In the genomic region with DNA sequence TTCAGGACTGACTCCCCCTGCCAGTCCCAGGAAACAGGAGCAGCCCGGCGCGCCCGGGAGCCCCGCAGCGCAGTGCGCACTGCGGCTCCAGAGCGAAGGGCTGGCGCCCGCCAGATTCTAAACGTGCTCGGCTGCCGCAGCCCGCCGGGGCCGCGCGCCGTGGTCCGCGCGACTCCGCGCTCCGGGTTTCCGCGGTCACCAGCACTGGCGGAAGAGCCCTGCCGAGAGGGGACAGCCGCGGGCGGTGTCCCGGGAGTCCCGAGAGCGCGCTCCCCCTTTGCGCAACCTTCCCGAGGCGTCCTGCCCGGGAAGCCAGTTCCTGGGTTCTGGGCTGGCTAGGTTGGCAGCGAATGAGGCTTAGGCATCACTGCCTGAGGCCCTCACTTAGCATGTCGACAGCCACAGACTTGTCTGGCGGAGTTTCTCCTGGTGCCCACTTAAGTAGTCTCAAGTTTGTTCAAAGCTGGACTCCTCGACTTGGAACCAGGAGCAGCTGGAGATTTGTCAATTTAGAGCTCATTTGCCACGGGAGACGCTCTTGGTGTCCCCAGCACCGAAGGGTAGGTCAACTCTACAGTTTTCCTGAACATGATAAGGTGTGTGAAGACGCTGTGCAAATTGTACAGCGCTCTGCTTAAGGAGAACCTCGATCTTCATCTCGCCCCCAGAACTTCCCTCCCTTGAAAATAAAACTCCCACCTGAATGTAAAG, we compare ENCODE assay signal across 1 cellular context.
TF ChIP-seq lines count a peak whose summit lies in the region.

No MANE protein-coding gene starts in this region.

TF ChIP-seq in WTC11, 78 proteins besides CTCF, POLR2A, EP300 and RAD21 (continued from another document):
- TF ChIP-seq GTF2I (CRISPR knock-in tag; conservative IDR thresholded peaks at IDR 0.05) (no peak), ZNF219 (CRISPR knock-in tag; IDR thresholded peaks at IDR 0.05; ENCODE audit: borderline replicate concordance) (peak; percentile 51; the same call in 1 of the 2 replicates), EMX1 (CRISPR knock-in tag; IDR thresholded peaks at IDR 0.05) (no peak), CBFB (CRISPR knock-in tag; IDR thresholded peaks at IDR 0.05; ENCODE audit: low read depth) (0 out of 2 replicates have a peak, but pooled peaks have one; percentile 89), TEAD4 (CRISPR knock-in tag; IDR thresholded peaks at IDR 0.05) (no peak), GRHL2 (CRISPR knock-in tag; IDR thresholded peaks at IDR 0.05; ENCODE audit: insufficient replicate concordance, severe bottlenecking) (no peak), ZNF396 (CRISPR knock-in tag; IDR thresholded peaks at IDR 0.05; ENCODE audit: borderline replicate concordance) (no peak), ZNF416 (CRISPR knock-in tag; IDR thresholded peaks at IDR 0.05) (no peak), GABPB1 (CRISPR knock-in tag; IDR thresholded peaks at IDR 0.05) (peak; percentile 72), RELA (CRISPR knock-in tag; IDR thresholded peaks at IDR 0.05; ENCODE audit: borderline replicate concordance) (no peak), RORB (CRISPR knock-in tag; IDR thresholded peaks at IDR 0.05) (no peak)
- TF ChIP-seq, protein P1, sequence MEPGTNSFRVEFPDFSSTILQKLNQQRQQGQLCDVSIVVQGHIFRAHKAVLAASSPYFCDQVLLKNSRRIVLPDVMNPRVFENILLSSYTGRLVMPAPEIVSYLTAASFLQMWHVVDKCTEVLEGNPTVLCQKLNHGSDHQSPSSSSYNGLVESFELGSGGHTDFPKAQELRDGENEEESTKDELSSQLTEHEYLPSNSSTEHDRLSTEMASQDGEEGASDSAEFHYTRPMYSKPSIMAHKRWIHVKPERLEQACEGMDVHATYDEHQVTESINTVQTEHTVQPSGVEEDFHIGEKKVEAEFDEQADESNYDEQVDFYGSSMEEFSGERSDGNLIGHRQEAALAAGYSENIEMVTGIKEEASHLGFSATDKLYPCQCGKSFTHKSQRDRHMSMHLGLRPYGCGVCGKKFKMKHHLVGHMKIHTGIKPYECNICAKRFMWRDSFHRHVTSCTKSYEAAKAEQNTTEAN (CRISPR knock-in tag; IDR thresholded peaks at IDR 0.05), result no peak
- TF ChIP-seq, protein P2, sequence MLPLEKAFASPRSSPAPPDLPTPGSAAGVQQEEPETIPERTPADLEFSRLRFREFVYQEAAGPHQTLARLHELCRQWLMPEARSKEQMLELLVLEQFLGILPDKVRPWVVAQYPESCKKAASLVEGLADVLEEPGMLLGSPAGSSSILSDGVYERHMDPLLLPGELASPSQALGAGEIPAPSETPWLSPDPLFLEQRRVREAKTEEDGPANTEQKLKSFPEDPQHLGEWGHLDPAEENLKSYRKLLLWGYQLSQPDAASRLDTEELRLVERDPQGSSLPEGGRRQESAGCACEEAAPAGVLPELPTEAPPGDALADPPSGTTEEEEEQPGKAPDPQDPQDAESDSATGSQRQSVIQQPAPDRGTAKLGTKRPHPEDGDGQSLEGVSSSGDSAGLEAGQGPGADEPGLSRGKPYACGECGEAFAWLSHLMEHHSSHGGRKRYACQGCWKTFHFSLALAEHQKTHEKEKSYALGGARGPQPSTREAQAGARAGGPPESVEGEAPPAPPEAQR (CRISPR knock-in tag; IDR thresholded peaks at IDR 0.05), result no peak
- TF ChIP-seq, protein P3, sequence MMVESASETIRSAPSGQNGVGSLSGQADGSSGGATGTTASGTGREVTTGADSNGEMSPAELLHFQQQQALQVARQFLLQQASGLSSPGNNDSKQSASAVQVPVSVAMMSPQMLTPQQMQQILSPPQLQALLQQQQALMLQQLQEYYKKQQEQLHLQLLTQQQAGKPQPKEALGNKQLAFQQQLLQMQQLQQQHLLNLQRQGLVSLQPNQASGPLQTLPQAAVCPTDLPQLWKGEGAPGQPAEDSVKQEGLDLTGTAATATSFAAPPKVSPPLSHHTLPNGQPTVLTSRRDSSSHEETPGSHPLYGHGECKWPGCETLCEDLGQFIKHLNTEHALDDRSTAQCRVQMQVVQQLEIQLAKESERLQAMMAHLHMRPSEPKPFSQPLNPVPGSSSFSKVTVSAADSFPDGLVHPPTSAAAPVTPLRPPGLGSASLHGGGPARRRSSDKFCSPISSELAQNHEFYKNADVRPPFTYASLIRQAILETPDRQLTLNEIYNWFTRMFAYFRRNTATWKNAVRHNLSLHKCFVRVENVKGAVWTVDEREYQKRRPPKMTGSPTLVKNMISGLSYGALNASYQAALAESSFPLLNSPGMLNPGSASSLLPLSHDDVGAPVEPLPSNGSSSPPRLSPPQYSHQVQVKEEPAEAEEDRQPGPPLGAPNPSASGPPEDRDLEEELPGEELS (CRISPR knock-in tag; IDR thresholded peaks at IDR 0.05), result 0 out of 2 replicates have a peak, but pooled peaks have one; percentile 20
